Comparison of ENCODE assay signal across 2 cellular contexts in genomic region chr7:124776153-124776552, GRCh38.
A peak's percentile ranks its signal among the peaks of the same experiment; 100 is the strongest.
TF ChIP-seq lines count a peak whose summit lies in the region.

No MANE protein-coding gene starts in this region.

TF ChIP-seq in HepG2, 621 proteins besides CTCF, POLR2A, EP300 and RAD21 (continues in another document):
- no peak for TF ChIP-seq ZNF30 (CRISPR knock-in tag; IDR thresholded peaks at IDR 0.05)
- TF ChIP-seq SOX6 (IDR thresholded peaks at IDR 0.05) = no peak
- TF ChIP-seq SOX6 (CRISPR knock-in tag; IDR thresholded peaks at IDR 0.05) = peak; percentile 44; the same call in 1 of the 2 replicates
- no peak for TF ChIP-seq NFIB (CRISPR knock-in tag; IDR thresholded peaks at IDR 0.05; ENCODE audit: borderline replicate concordance)
- TF ChIP-seq NFIC (IDR thresholded peaks at IDR 0.05; ENCODE audit: low read length) = peak; percentile 90; the same call in 1 of the 2 replicates
- no peak for TF ChIP-seq ZNF350 (CRISPR knock-in tag; IDR thresholded peaks at IDR 0.05; ENCODE audit: borderline replicate concordance, low read depth)
- TF ChIP-seq ZNF749 (CRISPR knock-in tag; IDR thresholded peaks at IDR 0.05; ENCODE audit: borderline replicate concordance) = no peak
- no peak for TF ChIP-seq ZNF784 (CRISPR knock-in tag; IDR thresholded peaks at IDR 0.05; ENCODE audit: borderline replicate concordance)
- no peak for TF ChIP-seq ZNF333 (CRISPR knock-in tag; IDR thresholded peaks at IDR 0.05; ENCODE audit: borderline replicate concordance)
- peak; percentile 23; the same call in 1 of the 2 replicates for TF ChIP-seq AHDC1 (CRISPR knock-in tag; IDR thresholded peaks at IDR 0.05; ENCODE audit: borderline replicate concordance)
- no peak for TF ChIP-seq AGO1 (IDR thresholded peaks at IDR 0.05; ENCODE audit: low read depth, low read length, poor library complexity, severe bottlenecking)
- peak; percentile 47; the same call in 1 of the 2 replicates for TF ChIP-seq ZNF609 (CRISPR knock-in tag; IDR thresholded peaks at IDR 0.05; ENCODE audit: borderline replicate concordance)
- no peak for TF ChIP-seq BRF2 (CRISPR knock-in tag; IDR thresholded peaks at IDR 0.05)
- TF ChIP-seq ZBTB20 (CRISPR knock-in tag; IDR thresholded peaks at IDR 0.05; ENCODE audit: borderline replicate concordance, low read depth) = peak; percentile 19; the same call in 1 of the 2 replicates

TF ChIP-seq in endothelial cell of umbilical vein, 7 proteins besides CTCF, POLR2A, EP300 and RAD21:
- TF ChIP-seq JUN (IDR thresholded peaks at IDR 0.05; ENCODE audit: borderline replicate concordance, insufficient read depth, insufficient read length, low read depth) (no peak), FOS (IDR thresholded peaks at IDR 0.05; ENCODE audit: borderline replicate concordance, insufficient read depth, low read length) (no peak), POLR2AphosphoS5 (IDR thresholded peaks at IDR 0.05; ENCODE audit: insufficient read depth, low read depth, low read length) (no peak), MAX (IDR thresholded peaks at IDR 0.05; ENCODE audit: insufficient read depth, insufficient read length) (no peak), MYC (IDR thresholded peaks at IDR 0.05; ENCODE audit: low read depth, low read length) (no peak), EZH2 (IDR thresholded peaks at IDR 0.05; ENCODE audit: borderline replicate concordance, low read depth, low read length, severe bottlenecking) (no peak), GATA2 (IDR thresholded peaks at IDR 0.05; ENCODE audit: insufficient read depth, insufficient read length, low read depth, low read length) (no peak)
